In the genomic region with DNA sequence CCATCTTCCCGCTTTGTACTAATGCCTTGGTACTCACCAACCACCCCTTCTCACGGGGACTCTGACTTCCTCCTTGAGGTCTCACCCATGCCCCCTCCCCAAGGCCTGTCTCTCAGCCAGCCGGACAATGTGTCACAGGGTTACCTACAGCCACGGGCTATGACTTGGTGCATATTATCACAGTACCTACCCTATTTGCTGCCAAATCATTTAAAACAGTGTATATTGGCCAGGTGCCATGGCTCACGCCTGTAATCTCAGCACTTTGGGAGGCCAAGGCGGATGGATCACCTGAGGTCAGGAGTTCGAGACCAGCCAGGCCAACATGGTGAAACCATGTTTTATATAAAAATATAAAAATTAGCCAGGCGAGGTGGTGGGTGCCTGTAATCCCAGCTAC, we compare ENCODE assay signal across 19 cellular contexts.
DNase-seq lines count a peak whose midpoint lies in the region; TF ChIP-seq lines count a peak whose summit lies in the region.
"Had no signal": no experiment of that assay in that cellular context is flagged by ENCODE, and none has a peak within 500 bp of the region (broad histone marks: within the 10 kb centered on the region; RNA-seq: fewer than 3 reads in every experiment).

No MANE protein-coding gene starts in this region.

- H3K4me1 Mint-ChIP-seq in Caco-2 (ENCODE audit: low read depth, unreplicated experiment): peaks cover 26% of the 10 kb centered on the region

- H3K9me2 ChIP-seq in OCI-LY1 (ENCODE audit: low read depth, low read length): no peaks in the 10 kb centered on the region

- no peak overlapping the region for H3K27ac Mint-ChIP-seq in Caco-2 (ENCODE audit: unreplicated experiment)
- H3K27ac Mint-ChIP-seq: B cell; CD4-positive, CD25-positive, alpha-beta regulatory T cell; CD8-positive, alpha-beta T cell; HFFc6 had no signal

- no peaks in the 10 kb centered on the region for H4K20me1 ChIP-seq in OCI-LY1 (ENCODE audit: insufficient read depth, low read length)
- H4K20me1 ChIP-seq: BLaER1 had no signal

- H3K4me3 ChIP-seq in OCI-LY1 (ENCODE audit: low read depth, low read length, poor library complexity, severe bottlenecking): no peak overlapping the region
- H3K4me3 ChIP-seq in colonic mucosa: no peak overlapping the region
- no peak overlapping the region for H3K4me3 ChIP-seq in stomach
- no peak overlapping the region for H3K4me3 ChIP-seq in Caco-2 (ENCODE audit: low read depth, low read length)
- H3K4me3 ChIP-seq: BLaER1, HAP-1 had no signal

- peaks cover 30% of the 10 kb centered on the region for H3K4me1 ChIP-seq in OCI-LY1 (ENCODE audit: insufficient read depth, low read length, severe bottlenecking)
- H3K4me1 ChIP-seq in colonic mucosa: no peaks in the 10 kb centered on the region
- peaks cover 0 to 26% (median 12%) of the 10 kb centered on the region in 4 donors for H3K4me1 ChIP-seq in stomach
- peaks cover 37% of the 10 kb centered on the region for H3K4me1 ChIP-seq in Caco-2
- H3K4me1 ChIP-seq: HAP-1 had no signal

- TF ChIP-seq EP300 in stomach (IDR thresholded peaks at IDR 0.05): no peak

- in situ Hi-C loops in Caki2 (cut with HindIII; ENCODE audit: low pct_unique_long_range_greater_than_20kb, low sequenced_read_pairs): no loop called here

- no peak for TF ChIP-seq POLR2A in stomach (IDR thresholded peaks at IDR 0.05)

- H3K36me3 ChIP-seq in OCI-LY1 (ENCODE audit: insufficient read depth, low read length) (no peaks in the 10 kb centered on the region), colonic mucosa (no peaks in the 10 kb centered on the region), stomach (no peaks in the 10 kb centered on the region), Caco-2 (ENCODE audit: control insufficient read depth, insufficient read depth, low read length) (no peaks in the 10 kb centered on the region)
- H3K36me3 ChIP-seq: BLaER1, HAP-1 had no signal

- H3K27me3 Mint-ChIP-seq in Caco-2 (ENCODE audit: insufficient read depth, unreplicated experiment): no peaks in the 10 kb centered on the region
- H3K27me3 Mint-ChIP-seq: B cell; CD4-positive, CD25-positive, alpha-beta regulatory T cell had no signal

- H3K4me2 ChIP-seq in OCI-LY1 (ENCODE audit: low read length): 0 out of 2 replicates have a peak overlapping the region, but pooled peaks have one; percentile 6

- CTCF ChIA-PET in Caco-2 (lab: Charles Lee): no interaction called here

- POLR2A ChIA-PET in Caco-2 (lab: Charles Lee): no interaction called here

- no peaks in the 10 kb centered on the region for H3K27me3 ChIP-seq in OCI-LY1 (ENCODE audit: insufficient read depth, low read length)
- H3K27me3 ChIP-seq in colonic mucosa: no peaks in the 10 kb centered on the region
- H3K27me3 ChIP-seq in stomach: no peaks in the 10 kb centered on the region
- no peaks in the 10 kb centered on the region for H3K27me3 ChIP-seq in Caco-2 (replicated peaks; ENCODE audit: control insufficient read depth, insufficient read depth, low read length)
- H3K27me3 ChIP-seq: BLaER1 had no signal

- H3F3A ChIP-seq in OCI-LY1 (ENCODE audit: insufficient read depth, low read length): 0 out of 2 replicates have a peak, but pooled peaks cover 5% of the 10 kb centered on the region

- TF ChIP-seq CTCF in OCI-LY1 (IDR thresholded peaks at IDR 0.05; ENCODE audit: low read length) (no peak), colonic mucosa (IDR thresholded peaks at IDR 0.05) (no peak), stomach (IDR thresholded peaks at IDR 0.05) (no peak), Caco-2 (IDR thresholded peaks at IDR 0.05; ENCODE audit: insufficient read depth in 1 of 2, low read depth in 1 of 2, low read length in 1 of 2, severe bottlenecking in 1 of 2, unreplicated experiment in 1 of 2) (no peak)

- WGBS in stomach, 5 donors: 47 to 69% (median 54%) methylated on average over 8 of the region's 8 CpGs

- BruUV-seq in Caco-2 (replicated peaks; lab: Mats Ljungman, UMichigan): no TSS peak

- H3K9me3 ChIP-seq in OCI-LY1 (ENCODE audit: low read length) (no peaks in the 10 kb centered on the region), colonic mucosa (no peaks in the 10 kb centered on the region), stomach (no peaks in the 10 kb centered on the region), Caco-2 (no peaks in the 10 kb centered on the region)
- H3K9me3 ChIP-seq: BLaER1, HAP-1 had no signal

- no peaks in the 10 kb centered on the region for H3K9me3 Mint-ChIP-seq in Caco-2 (ENCODE audit: unreplicated experiment)
- H3K9me3 Mint-ChIP-seq: CD4-positive, CD25-positive, alpha-beta regulatory T cell; CD8-positive, alpha-beta T cell; HFFc6 had no signal

- H3K9ac ChIP-seq in OCI-LY1 (ENCODE audit: low read length): no peak overlapping the region
- H3K9ac ChIP-seq in colonic mucosa (ENCODE audit: low read depth in 2 of 2, low read length in 2 of 2): no peak overlapping the region
- H3K9ac ChIP-seq: BLaER1 had no signal

- H3K36me3 Mint-ChIP-seq in Caco-2 (ENCODE audit: insufficient read depth, unreplicated experiment): no peaks in the 10 kb centered on the region
- H3K36me3 Mint-ChIP-seq: CD4-positive, CD25-positive, alpha-beta regulatory T cell; CD8-positive, alpha-beta T cell had no signal

- no peaks in the 10 kb centered on the region for H3K79me2 ChIP-seq in OCI-LY1 (ENCODE audit: insufficient read depth, low read length)

- no peak overlapping the region for H3K4me3 Mint-ChIP-seq in Caco-2 (ENCODE audit: unreplicated experiment)
- H3K4me3 Mint-ChIP-seq: B cell; CD4-positive, CD25-positive, alpha-beta regulatory T cell; CD8-positive, alpha-beta T cell; HFFc6 had no signal

- H3K27ac ChIP-seq in OCI-LY1 (ENCODE audit: low read depth, low read length, poor library complexity, severe bottlenecking) (no peak overlapping the region), colonic mucosa (no peak overlapping the region), stomach (no peak overlapping the region)
- H3K27ac ChIP-seq: 22Rv1, BLaER1, C4-2B had no signal

- intact Hi-C loops in colonic mucosa (cut with DNase I) (loop anchor here (5.0 kb wide), 1 partner anchor 93 kb away; a partner anchor contains a TSS), stomach (cut with DNase I; ENCODE audit: low total_unique reads) (no loop called here), Caco-2 (cut with micrococcal nuclease; ENCODE audit: unreplicated experiment) (no loop called here)

- peak; percentile 42 for DNase-seq in Caki2 (ENCODE audit: low read depth)
- peak; percentile 52 for DNase-seq in colonic mucosa
- DNase-seq in stomach: peak; percentile 40
- no peak for DNase-seq in activated CD4-positive, alpha-beta T cell treated with anti-CD3 and anti-CD28 coated beads, Interleukin-2, amount 50 U/mL, for 4 hours
- no peak for DNase-seq in Caco-2
- no peak for DNase-seq in GDM1 (lab: John Stamatoyannopoulos, UW)
- DNase-seq: Calu3; CD4-positive, CD25-positive, alpha-beta regulatory T cell; CD8-positive, alpha-beta T cell; DMS153; DND-41; GOT3; HFFc6 had no signal

- H2AFZ ChIP-seq in OCI-LY1 (ENCODE audit: low read length): no peak overlapping the region

Comparison
In these comparisons a context has a peak if more than half of its experiments do, and no peak if none do; other contexts are left out.
1. DNase-seq: peak in Caki2 (single experiment), colonic mucosa (single experiment) and stomach (single experiment); none in activated CD4-positive, alpha-beta T cell treated with anti-CD3 and anti-CD28 coated beads, Interleukin-2, amount 50 U/mL, for 4 hours (0 of 2), Caco-2 (0 of 2) and GDM1 (single experiment).